20 cellular contexts compared by ENCODE assay signal in the genomic region with DNA sequence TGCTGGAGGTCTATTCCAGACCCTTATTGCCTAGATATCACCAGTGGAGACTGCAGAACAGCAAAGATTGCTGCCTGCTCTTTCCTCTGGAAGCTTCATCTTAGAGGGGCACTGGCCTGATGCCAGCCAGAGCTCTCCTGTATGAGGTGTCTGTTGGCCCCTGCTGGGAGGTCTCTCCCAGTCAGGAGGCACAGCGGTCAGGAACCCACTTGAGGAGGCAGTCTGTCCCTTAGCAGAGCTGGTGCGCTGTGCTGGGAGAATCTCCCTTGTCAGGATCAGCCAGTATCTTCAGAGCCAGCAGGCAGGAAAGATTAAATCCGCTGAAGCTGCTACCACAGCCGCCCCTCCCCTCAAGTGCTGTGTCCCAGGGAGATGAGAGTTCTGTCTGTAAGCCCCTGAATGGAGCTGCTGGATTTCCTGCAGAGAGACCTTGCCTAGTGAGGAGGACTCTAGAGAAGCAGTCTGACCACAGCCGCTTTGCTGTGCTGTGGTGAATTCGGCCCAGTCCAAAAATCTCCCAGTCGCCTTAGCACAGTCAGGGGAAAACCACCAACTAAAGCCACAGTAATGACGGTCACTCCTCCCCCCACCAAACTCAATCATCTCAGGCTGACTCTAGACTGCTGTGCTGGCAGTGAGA.
DNase-seq lines count a peak whose midpoint lies in the region; ATAC-seq and TF ChIP-seq lines count a peak whose summit lies in the region.
"Had no signal": no experiment of that assay in that cellular context is flagged by ENCODE, and none has a peak within 500 bp of the region (broad histone marks: within the 10 kb centered on the region; RNA-seq: fewer than 3 reads in every experiment).

No MANE protein-coding gene starts in this region.

- ATAC-seq in GM23338 (peak; percentile 80), HG03521 (IDR thresholded peaks at IDR 0.05; ENCODE audit: unreplicated experiment) (peak; percentile 73)
- peak; percentile 78 to 98 for ATAC-seq in natural killer cell treated with Interleukin-12 subunit alpha and Interleukin-12 subunit beta and Interleukin-15 and Interleukin-18, amount 100 ng/mL, for 72 hours
- ATAC-seq: activated CD8-positive, alpha-beta T cell treated with anti-CD3 and anti-CD28 coated beads, Interleukin-2, amount 10 ng/mL, durations not matched to agents 7 days and 5 days; right cardiac atrium; stimulated activated naive CD8-positive, alpha-beta T cell treated with anti-CD3 and anti-CD28 coated beads, Interleukin-15, Interleukin-2, amounts not matched to agents 100 U/mL and 50 U/mL, for 24 hours had no signal

- H2AFZ ChIP-seq in GM23338 = no peak overlapping the region
- H2AFZ ChIP-seq: hepatocyte had no signal

- peaks cover 3% of the 10 kb centered on the region for H3K27me3 Mint-ChIP-seq in GM23338 (ENCODE audit: insufficient read depth, low read depth, poor library complexity)
- no peaks in the 10 kb centered on the region for H3K27me3 Mint-ChIP-seq in natural killer cell treated with Interleukin-12 subunit alpha and Interleukin-12 subunit beta and Interleukin-15 and Interleukin-18, amount 100 ng/mL, for 72 hours
- H3K27me3 Mint-ChIP-seq: activated B cell treated with CpG ODN at 0.5 μM for 24 hours, type B pancreatic cell had no signal

- H3K79me2 ChIP-seq in GM23338 (replicated peaks; ENCODE audit: insufficient read depth) = peaks cover 4% of the 10 kb centered on the region
- H3K79me2 ChIP-seq: hepatocyte had no signal

- H3K27ac ChIP-seq in GM23338 (ENCODE audit: low read depth) = 0 out of 2 replicates have a peak overlapping the region, but pooled peaks have one; percentile 47

- peaks cover 71% of the 10 kb centered on the region for H3K36me3 Mint-ChIP-seq in GM23338 (ENCODE audit: low read depth)
- peaks cover 35% of the 10 kb centered on the region for H3K36me3 Mint-ChIP-seq in natural killer cell treated with Interleukin-12 subunit alpha and Interleukin-12 subunit beta and Interleukin-15 and Interleukin-18, amount 100 ng/mL, for 72 hours

- no peaks in the 10 kb centered on the region for H3K27me3 ChIP-seq in GM23338 (ENCODE audit: insufficient read depth)
- H3K27me3 ChIP-seq: hepatocyte had no signal

- H3K9me3 Mint-ChIP-seq in GM23338 = peaks cover 4% of the 10 kb centered on the region; the same call in 1 of the 3 replicates
- peaks cover 9% of the 10 kb centered on the region for H3K9me3 Mint-ChIP-seq in natural killer cell treated with Interleukin-12 subunit alpha and Interleukin-12 subunit beta and Interleukin-15 and Interleukin-18, amount 100 ng/mL, for 72 hours

- peaks cover 11% of the 10 kb centered on the region for H3K4me1 Mint-ChIP-seq in GM23338
- peaks cover 0 to 26% of the 10 kb centered on the region in 2 donors for H3K4me1 Mint-ChIP-seq in natural killer cell treated with Interleukin-12 subunit alpha and Interleukin-12 subunit beta and Interleukin-15 and Interleukin-18, amount 100 ng/mL, for 72 hours (ENCODE audit: low read depth in 2 of 2)
- H3K4me1 Mint-ChIP-seq: activated B cell treated with CpG ODN at 0.5 μM for 24 hours had no signal

- H3F3A ChIP-seq in GM23338 (replicated peaks; ENCODE audit: low read depth) = no peaks in the 10 kb centered on the region

- no peak overlapping the region for H3K4me2 ChIP-seq in GM23338

- no peak overlapping the region for H3K4me3 Mint-ChIP-seq in GM23338
- H3K4me3 Mint-ChIP-seq in natural killer cell treated with Interleukin-12 subunit alpha and Interleukin-12 subunit beta and Interleukin-15 and Interleukin-18, amount 100 ng/mL, for 72 hours = no peak overlapping the region
- H3K4me3 Mint-ChIP-seq: activated B cell treated with CpG ODN at 0.5 μM for 24 hours; activated CD8-positive, alpha-beta T cell treated with anti-CD3 and anti-CD28 coated beads, Interleukin-2, amount 10 ng/mL, durations not matched to agents 7 days and 5 days; T-helper 1 cell treated with Interleukin-12 subunit alpha and Interleukin-12 subunit beta and Interleukin-4 antibody, amounts not matched to agents 30 μg/mL and 1 μg/mL, for 36 hours; type B pancreatic cell had no signal

- H3K4me1 ChIP-seq in GM23338 (ENCODE audit: insufficient read depth) = no peaks in the 10 kb centered on the region
- H3K4me1 ChIP-seq: HAP-1 had no signal

- no peak for DNase-seq in GM23338 (ENCODE audit: low spot score)
- peak; percentile 13 for DNase-seq in astrocyte of the cerebellum (ENCODE audit: low read depth)
- DNase-seq in natural killer cell treated with Interleukin-12 subunit alpha and Interleukin-12 subunit beta and Interleukin-15 and Interleukin-18, amount 100 ng/mL, for 72 hours (ENCODE audit: low spot score) = peak; percentile 72
- DNase-seq in dermis blood vessel endothelial cell = no peak
- no peak for DNase-seq in SKM-1 (lab: John Stamatoyannopoulos, UW; ENCODE audit: unreplicated experiment)
- DNase-seq in HuH-7.5 (ENCODE audit: low spot score) = no peak
- DNase-seq in effector CD8-positive, alpha-beta T cell (lab: John Stamatoyannopoulos, UW) = no peak
- DNase-seq: activated B cell treated with CpG ODN at 0.5 μM for 24 hours; activated CD8-positive, alpha-beta T cell treated with anti-CD3 and anti-CD28 coated beads, Interleukin-2, amount 10 ng/mL, durations not matched to agents 7 days and 5 days; central memory CD4-positive, alpha-beta T cell; KBM-7; NCI-H1092; nucleus accumbens; right cardiac atrium; stimulated activated naive CD8-positive, alpha-beta T cell treated with anti-CD3 and anti-CD28 coated beads, Interleukin-15, Interleukin-2, amounts not matched to agents 100 U/mL and 50 U/mL, for 24 hours had no signal

- peaks cover 6% of the 10 kb centered on the region for H3K36me3 ChIP-seq in GM23338 (ENCODE audit: insufficient read depth)
- H3K36me3 ChIP-seq: HAP-1 had no signal

- H3K27ac Mint-ChIP-seq in GM23338 = peak overlapping the region; percentile 51
- H3K27ac Mint-ChIP-seq in natural killer cell treated with Interleukin-12 subunit alpha and Interleukin-12 subunit beta and Interleukin-15 and Interleukin-18, amount 100 ng/mL, for 72 hours = peak overlapping the region in 1 of 2 donors; percentile 77
- H3K27ac Mint-ChIP-seq: activated B cell treated with CpG ODN at 0.5 μM for 24 hours; activated CD8-positive, alpha-beta T cell treated with anti-CD3 and anti-CD28 coated beads, Interleukin-2, amount 10 ng/mL, durations not matched to agents 7 days and 5 days; T-helper 1 cell treated with Interleukin-12 subunit alpha and Interleukin-12 subunit beta and Interleukin-4 antibody, amounts not matched to agents 30 μg/mL and 1 μg/mL, for 36 hours; type B pancreatic cell had no signal

- in situ Hi-C loops in astrocyte of the cerebellum (cut with HindIII; ENCODE audit: low sequenced_read_pairs) = no loop called here

- 0 out of 2 replicates have a peak, but pooled peaks cover 7% of the 10 kb centered on the region for H3K9me2 ChIP-seq in GM23338 (ENCODE audit: insufficient read depth)

- H4K20me1 ChIP-seq in GM23338 (replicated peaks; ENCODE audit: insufficient read depth) = no peaks in the 10 kb centered on the region; the same call in 1 of the 2 replicates

- TF ChIP-seq CTCF in GM23338 (conservative IDR thresholded peaks at IDR 0.05; ENCODE audit: low read depth in 2 of 2) (no peak), astrocyte of the cerebellum (IDR thresholded peaks at IDR 0.05; ENCODE audit: low read depth, low read length, missing control alignments) (no peak)

- H3K4me3 ChIP-seq in GM23338 = no peak overlapping the region
- no peak overlapping the region for H3K4me3 ChIP-seq in astrocyte of the cerebellum (ENCODE audit: low read depth, low read length)
- H3K4me3 ChIP-seq: HAP-1, hepatocyte had no signal

TF ChIP-seq in GM23338, 12 proteins besides CTCF, POLR2A, EP300 and RAD21:
- no peak for TF ChIP-seq REST (IDR thresholded peaks at IDR 0.05; ENCODE audit: unreplicated experiment)
- no peak for TF ChIP-seq NANOG (IDR thresholded peaks at IDR 0.05; ENCODE audit: borderline replicate concordance)
- TF ChIP-seq ZNF331 (CRISPR knock-in tag; IDR thresholded peaks at IDR 0.05; ENCODE audit: low read depth) = no peak
- TF ChIP-seq POLR2AphosphoS5 (IDR thresholded peaks at IDR 0.05; ENCODE audit: low read depth) = no peak
- TF ChIP-seq CREB1 (CRISPR knock-in tag; IDR thresholded peaks at IDR 0.05; ENCODE audit: low read depth) = no peak
- no peak for TF ChIP-seq ZNF114 (CRISPR knock-in tag; IDR thresholded peaks at IDR 0.05)
- TF ChIP-seq EZH2phosphoT487 (IDR thresholded peaks at IDR 0.05; ENCODE audit: unreplicated experiment) = no peak
- TF ChIP-seq STAT1 (IDR thresholded peaks at IDR 0.05; ENCODE audit: unreplicated experiment) = no peak

Comparison
In these comparisons a context has a peak if more than half of its experiments do, and no peak if none do; other contexts are left out.
1. DNase-seq: peak in astrocyte of the cerebellum (single experiment) and natural killer cell treated with Interleukin-12 subunit alpha and Interleukin-12 subunit beta and Interleukin-15 and Interleukin-18, amount 100 ng/mL, for 72 hours (single experiment); none in GM23338 (single experiment), dermis blood vessel endothelial cell (single experiment), SKM-1 (single experiment), HuH-7.5 (single experiment) and effector CD8-positive, alpha-beta T cell (single experiment).
2. Peak in every context shown above with its lines, with median percentiles within 50 percentile points of each other: ATAC-seq.